Comparison of ENCODE assay signal across 24 cellular contexts in the genomic region with DNA sequence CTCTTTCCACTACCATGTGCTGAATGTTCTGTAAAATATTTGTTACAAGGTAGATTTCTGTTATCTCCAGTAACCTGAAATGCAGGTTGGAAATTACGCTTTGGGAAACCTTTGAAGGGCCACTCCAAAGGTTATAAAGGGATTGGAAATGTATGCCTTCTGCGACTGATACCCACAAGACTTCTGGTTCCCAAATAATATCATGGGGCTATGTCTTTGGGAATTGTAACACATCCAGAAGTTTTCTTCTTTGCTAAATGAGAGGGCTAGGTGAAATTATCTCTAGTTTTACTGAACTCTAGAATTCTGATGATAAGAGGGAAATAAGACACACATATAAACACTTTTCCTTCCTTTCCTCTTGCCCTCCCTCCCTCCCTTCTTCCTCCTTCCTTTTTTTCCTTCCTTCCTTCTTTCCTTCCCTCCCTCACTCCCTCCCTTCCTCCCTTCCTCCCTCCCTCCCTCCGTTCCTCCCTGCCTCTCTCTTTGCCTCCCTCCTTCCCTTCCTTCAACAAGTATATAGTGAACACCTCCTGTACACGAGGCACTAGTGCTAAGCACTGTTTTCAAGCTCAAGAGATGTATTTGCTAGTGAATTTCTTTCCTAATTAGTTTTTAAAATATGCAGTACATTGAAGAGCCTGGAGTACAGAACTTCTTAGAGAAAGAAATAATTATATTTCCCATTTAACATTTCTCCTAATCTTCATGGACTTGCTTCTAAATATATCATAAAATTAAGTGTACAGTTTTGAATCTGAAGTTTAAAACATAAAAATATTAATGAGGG. TPM values are rescaled to one million over a fixed set of nuclear protein-coding genes. Genes with fewer than 3 reads are reported as not detected.
"Had no signal": no experiment of that assay in that cellular context is flagged by ENCODE, and none has a peak within 500 bp of the region (broad histone marks: within the 10 kb centered on the region; RNA-seq: fewer than 3 reads in every experiment).

No MANE protein-coding gene starts in this region.

- H3K9me3 ChIP-seq: ascending aorta, esophagus muscularis mucosa, gastrocnemius medialis, upper lobe of left lung had no signal

- H3K27me3 ChIP-seq: ascending aorta had no signal

- H3K36me3 ChIP-seq: adrenal gland, ascending aorta, esophagus muscularis mucosa, gastrocnemius medialis, upper lobe of left lung had no signal

- FAIRE-seq: endothelial cell of umbilical vein, islet of Langerhans had no signal

- DNase-seq: activated CD8-positive, alpha-beta memory T cell treated with anti-CD3 and anti-CD28 coated beads, Interleukin-2, amount 50 U/mL, for 48 hours; activated naive CD4-positive, alpha-beta T cell; activated T-cell treated with anti-CD3 and anti-CD28 coated beads, Interleukin-2, amount 50 U/mL, for 4 hours; adrenal gland; central memory CD4-positive, alpha-beta T cell; effector memory CD4-positive, alpha-beta T cell; gastrocnemius medialis; head of caudate nucleus; hypothalamus; left cardiac atrium; naive B cell; stimulated activated CD4-positive, alpha-beta T cell treated with anti-CD3 and anti-CD28 coated beads, Interleukin-12 subunit alpha, Interleukin-12 subunit beta, amount 100 ng/mL, for 4 hours; stimulated activated CD4-positive, alpha-beta T cell treated with anti-CD3 and anti-CD28 coated beads, Interleukin-4, amount 100 ng/mL, for 4 hours; stimulated activated naive CD8-positive, alpha-beta T cell treated with anti-CD3 and anti-CD28 coated beads, Interleukin-15, Interleukin-2, amounts not matched to agents 100 U/mL and 50 U/mL, for 24 hours; T1000; upper lobe of left lung had no signal

- ATAC-seq: activated T-cell treated with anti-CD3 and anti-CD28 coated beads, Interleukin-2, amount 50 U/mL, for 4 hours; gastrocnemius medialis; left cardiac atrium; stimulated activated naive CD8-positive, alpha-beta T cell treated with anti-CD3 and anti-CD28 coated beads, Interleukin-15, Interleukin-2, amounts not matched to agents 100 U/mL and 50 U/mL, for 24 hours; WTC11 had no signal

- H3K4me3 ChIP-seq: adrenal gland, ascending aorta, esophagus muscularis mucosa, gastrocnemius medialis, upper lobe of left lung had no signal

- H3K27ac ChIP-seq: adrenal gland, ascending aorta, esophagus muscularis mucosa, gastrocnemius medialis, upper lobe of left lung had no signal

- H3K4me1 ChIP-seq: adrenal gland, ascending aorta, esophagus muscularis mucosa, gastrocnemius medialis, upper lobe of left lung had no signal

RNA-seq across cellular contexts. Expression of a gene that starts 10.1 kb away (rescaled TPM):
- total RNA-seq: activated CD8-positive, alpha-beta memory T cell treated with anti-CD3 and anti-CD28 coated beads for 36 hours; activated T-helper 2 cell treated with anti-CD3 and anti-CD28 coated beads, Interferon-gamma antibody, Interleukin-2, Interleukin-4, amounts not matched to agents 10 μg/mL and 5 μg/mL and 100 μg/mL, durations not matched to agents 14 hours and 24 hours and 36 hours; ascending aorta; mesenteric fat pad had no signal
